Comparison of ENCODE assay signal across 21 cellular contexts in genomic region chr11:110859998-110860397, GRCh38.
A peak's percentile ranks its signal among the peaks of the same experiment; 100 is the strongest.
DNase-seq lines count a peak whose midpoint lies in the region; ATAC-seq and TF ChIP-seq lines count a peak whose summit lies in the region.
"Had no signal": no experiment of that assay in that cellular context is flagged by ENCODE, and none has a peak within 500 bp of the region (broad histone marks: within the 10 kb centered on the region; RNA-seq: fewer than 3 reads in every experiment).

No MANE protein-coding gene starts in this region.

- no peaks in the 10 kb centered on the region for H4K20me1 ChIP-seq in osteoblast (ENCODE audit: insufficient read depth, low read length)
- H4K20me1 ChIP-seq: BLaER1 treated with 17β-estradiol and CSF1 and Interleukin-3, amounts not matched to agents 10 nM and 100 nM had no signal

- H3K27ac Mint-ChIP-seq in mesothelial cell of epicardium, result peak overlapping the region; percentile 22
- H3K27ac Mint-ChIP-seq: B cell; CD8-positive, alpha-beta T cell had no signal

- H3K27ac ChIP-seq in trophoblast cell (ENCODE audit: low read depth, low read length) (no peak overlapping the region), osteoblast (ENCODE audit: low read depth, low read length) (no peak overlapping the region)
- H3K27ac ChIP-seq: BLaER1 treated with 17β-estradiol and CSF1 and Interleukin-3, amounts not matched to agents 10 nM and 100 nM; GM23248; HL-60 had no signal

- no CpG with 5 or more reads among the region's 6 CpGs for whole genome bisulfite sequencing in trophoblast cell (ENCODE audit: extremely low coverage, insufficient coverage, insufficient read length)

- no peak overlapping the region for H3K4me3 Mint-ChIP-seq in mesothelial cell of epicardium
- H3K4me3 Mint-ChIP-seq: B cell; CD8-positive, alpha-beta T cell had no signal

- no peak overlapping the region for H4K8ac ChIP-seq in trophoblast cell (ENCODE audit: low read depth, low read length)

- H3K4me1 Mint-ChIP-seq in mesothelial cell of epicardium, result peaks cover 45% of the 10 kb centered on the region

- H3K27me3 ChIP-seq in trophoblast cell (ENCODE audit: insufficient read depth, low read length), result no peaks in the 10 kb centered on the region
- no peaks in the 10 kb centered on the region for H3K27me3 ChIP-seq in osteoblast (ENCODE audit: insufficient read depth, low read length)
- H3K27me3 ChIP-seq: BLaER1 treated with 17β-estradiol and CSF1 and Interleukin-3, amounts not matched to agents 10 nM and 100 nM had no signal

- no peak overlapping the region for H4K12ac ChIP-seq in trophoblast cell (ENCODE audit: low read depth, low read length)

- no peaks in the 10 kb centered on the region for H3K9me3 ChIP-seq in trophoblast cell (ENCODE audit: insufficient read depth, low read depth, low read length)
- no peaks in the 10 kb centered on the region for H3K9me3 ChIP-seq in osteoblast (ENCODE audit: low read depth, low read length)

- no peak overlapping the region for H2BK5ac ChIP-seq in trophoblast cell (ENCODE audit: low read depth, low read length, poor library complexity)

- no peak overlapping the region for H2BK120ac ChIP-seq in trophoblast cell (ENCODE audit: insufficient read depth, low read length, poor library complexity)

- H3K36me3 ChIP-seq in trophoblast cell (ENCODE audit: control insufficient read depth in 1 of 2, insufficient read depth in 2 of 2, low read length in 2 of 2) (no peaks in the 10 kb centered on the region), osteoblast (ENCODE audit: insufficient read depth, low read length) (no peaks in the 10 kb centered on the region)
- H3K36me3 ChIP-seq: BLaER1 treated with 17β-estradiol and CSF1 and Interleukin-3, amounts not matched to agents 10 nM and 100 nM had no signal

- H3K27me3 Mint-ChIP-seq in mesothelial cell of epicardium (ENCODE audit: low read depth), result peaks cover 1% of the 10 kb centered on the region
- H3K27me3 Mint-ChIP-seq: B cell had no signal

- no peak overlapping the region for H3K23ac ChIP-seq in trophoblast cell (ENCODE audit: low read length)

- H2AFZ ChIP-seq in trophoblast cell (ENCODE audit: insufficient read depth, low read length, poor library complexity) (no peak overlapping the region), osteoblast (ENCODE audit: low read length) (no peak overlapping the region)
- H2AFZ ChIP-seq: GM23248 had no signal

- no peak overlapping the region for H3K4ac ChIP-seq in trophoblast cell (ENCODE audit: low read depth, low read length)

- peak; percentile 83 for DNase-seq in NCI-H69 (lab: John Stamatoyannopoulos, UW)
- DNase-seq in mesothelial cell of epicardium (ENCODE audit: low spot score in 2 of 2, unreplicated experiment in 2 of 2), result no peak
- DNase-seq in trophoblast cell, result peak; percentile 92
- DNase-seq in T-helper 2 cell, result no peak
- no peak for DNase-seq in osteoblast (ENCODE audit: insufficient read length, low spot score, missing footprints)
- no peak for DNase-seq in activated effector memory CD4-positive, alpha-beta T cell treated with Interleukin-2 at 50 U/mL for 16 hours
- DNase-seq: 8988T; Calu3; CD8-positive, alpha-beta T cell; DMS 273 treated with DMSO at 0.1 percent for 48 hours; DMS53; DND-41; EL; GM23248; HCEC 1CT had no signal

- no peaks in the 10 kb centered on the region for H3K4me1 ChIP-seq in trophoblast cell (ENCODE audit: control insufficient read depth in 1 of 2, insufficient read depth in 2 of 2, low read length in 2 of 2)
- H3K4me1 ChIP-seq in osteoblast (ENCODE audit: insufficient read depth, low read length), result no peaks in the 10 kb centered on the region

- no peak overlapping the region for H3K4me3 ChIP-seq in trophoblast cell (ENCODE audit: low read depth, low read length)
- no peak overlapping the region for H3K4me3 ChIP-seq in osteoblast (ENCODE audit: insufficient read depth, low read length)
- H3K4me3 ChIP-seq: BLaER1 treated with 17β-estradiol and CSF1 and Interleukin-3, amounts not matched to agents 10 nM and 100 nM; GM12878; GM23248 had no signal

- H3K4me2 ChIP-seq in trophoblast cell (ENCODE audit: low read length) (no peak overlapping the region), osteoblast (ENCODE audit: insufficient read depth, low read length) (no peak overlapping the region)
- H3K4me2 ChIP-seq: BLaER1 treated with 17β-estradiol and CSF1 and Interleukin-3, amounts not matched to agents 10 nM and 100 nM had no signal

- H3K9ac ChIP-seq in trophoblast cell (ENCODE audit: low read length), result no peak overlapping the region
- H3K9ac ChIP-seq: BLaER1 treated with 17β-estradiol and CSF1 and Interleukin-3, amounts not matched to agents 10 nM and 100 nM; GM23248 had no signal

- H3K14ac ChIP-seq in trophoblast cell (ENCODE audit: low read length), result no peak overlapping the region

- no peak overlapping the region for H4K91ac ChIP-seq in trophoblast cell (ENCODE audit: low read depth, low read length)

- no peak overlapping the region for H3K18ac ChIP-seq in trophoblast cell (ENCODE audit: low read length)

- no peaks in the 10 kb centered on the region for H3K79me2 ChIP-seq in trophoblast cell (ENCODE audit: control insufficient read depth, insufficient read depth, low read length, poor library complexity)
- no peaks in the 10 kb centered on the region for H3K79me2 ChIP-seq in osteoblast (ENCODE audit: insufficient read depth, low read length)

- no peak overlapping the region for H2AK5ac ChIP-seq in trophoblast cell (ENCODE audit: low read length)

- ATAC-seq in esophagus mucosa (peak; percentile 80), HG03460 (IDR thresholded peaks at IDR 0.05; ENCODE audit: unreplicated experiment) (no peak)
- ATAC-seq: CD8-positive, alpha-beta T cell; GM12878 had no signal

- H2BK12ac ChIP-seq in trophoblast cell (ENCODE audit: low read length), result no peak overlapping the region

- H3K36me3 Mint-ChIP-seq in mesothelial cell of epicardium, result no peaks in the 10 kb centered on the region
- H3K36me3 Mint-ChIP-seq: CD8-positive, alpha-beta T cell had no signal

- H3K9me3 Mint-ChIP-seq in mesothelial cell of epicardium, result peaks cover 3% of the 10 kb centered on the region
- H3K9me3 Mint-ChIP-seq: CD8-positive, alpha-beta T cell had no signal

- TF ChIP-seq CTCF in mesothelial cell of epicardium (IDR thresholded peaks at IDR 0.05; ENCODE audit: unreplicated experiment) (no peak), osteoblast (IDR thresholded peaks at IDR 0.05; ENCODE audit: extremely low read depth, low read depth, low read length) (no peak)

- no peaks in the 10 kb centered on the region for H3K79me1 ChIP-seq in trophoblast cell (ENCODE audit: low read length)

Comparison
In these comparisons a context has a peak if more than half of its experiments do, and no peak if none do; other contexts are left out.
1. DNase-seq: peak in NCI-H69 (single experiment) and trophoblast cell (2 of 2); none in mesothelial cell of epicardium (0 of 2), T-helper 2 cell (0 of 5), osteoblast (single experiment) and activated effector memory CD4-positive, alpha-beta T cell treated with Interleukin-2 at 50 U/mL for 16 hours (single experiment).